In genomic region chr6:111625511-111626331, GRCh38 we compare ENCODE assay signal across 10 cellular contexts. TPM values are rescaled to one million over a fixed set of nuclear protein-coding genes. Genes with fewer than 3 reads are reported as not detected.
DNase-seq lines count a peak whose midpoint lies in the region; ATAC-seq and TF ChIP-seq lines count a peak whose summit lies in the region.
"Had no signal": no experiment of that assay in that cellular context is flagged by ENCODE, and none has a peak within 500 bp of the region (broad histone marks: within the 10 kb centered on the region; RNA-seq: fewer than 3 reads in every experiment).

No MANE protein-coding gene starts in this region.

- ATAC-seq in stimulated activated naive CD8-positive, alpha-beta T cell treated with anti-CD3 and anti-CD28 coated beads, Interleukin-15, Interleukin-2, amounts not matched to agents 100 U/mL and 50 U/mL, for 24 hours = peak; percentile 86
- ATAC-seq in stimulated activated naive CD8-positive, alpha-beta T cell treated with anti-CD3 and anti-CD28 coated beads, Interleukin-15, amount 100 ng/mL, for 72 hours = no peak
- peak; percentile 32 for ATAC-seq in mucosa of descending colon
- ATAC-seq in GM19035 (IDR thresholded peaks at IDR 0.05; ENCODE audit: unreplicated experiment) = no peak

- H3K4me3 ChIP-seq in mucosa of descending colon = no peak overlapping the region

- no peaks in the 10 kb centered on the region for H3K27me3 Mint-ChIP-seq in stimulated activated naive CD8-positive, alpha-beta T cell treated with anti-CD3 and anti-CD28 coated beads, Interleukin-15, amount 100 ng/mL, for 72 hours
- H3K27me3 Mint-ChIP-seq: activated naive CD8-positive, alpha-beta T cell; CD4-positive, alpha-beta memory T cell had no signal

- H3K4me3 Mint-ChIP-seq in stimulated activated naive CD8-positive, alpha-beta T cell treated with anti-CD3 and anti-CD28 coated beads, Interleukin-15, amount 100 ng/mL, for 72 hours = no peak overlapping the region
- H3K4me3 Mint-ChIP-seq: activated naive CD8-positive, alpha-beta T cell; CD4-positive, alpha-beta memory T cell had no signal

- TF ChIP-seq CTCF in mucosa of descending colon (IDR thresholded peaks at IDR 0.05) = no peak

- H3K9me3 ChIP-seq in mucosa of descending colon = no peaks in the 10 kb centered on the region

- H3K9me3 Mint-ChIP-seq in stimulated activated naive CD8-positive, alpha-beta T cell treated with anti-CD3 and anti-CD28 coated beads, Interleukin-15, amount 100 ng/mL, for 72 hours = peaks cover 5 to 15% of the 10 kb centered on the region in 2 donors

- no peaks in the 10 kb centered on the region for H3K36me3 ChIP-seq in mucosa of descending colon (ENCODE audit: low read depth)

- peaks cover 3% of the 10 kb centered on the region for H3K4me1 ChIP-seq in mucosa of descending colon (ENCODE audit: low read depth)

- H3K4me1 Mint-ChIP-seq in stimulated activated naive CD8-positive, alpha-beta T cell treated with anti-CD3 and anti-CD28 coated beads, Interleukin-15, amount 100 ng/mL, for 72 hours = peaks cover 12% of the 10 kb centered on the region
- H3K4me1 Mint-ChIP-seq: CD4-positive, alpha-beta memory T cell had no signal

- peak; percentile 21 for DNase-seq in stimulated activated naive CD8-positive, alpha-beta T cell treated with anti-CD3 and anti-CD28 coated beads, Interleukin-15, Interleukin-2, amounts not matched to agents 100 U/mL and 50 U/mL, for 24 hours
- DNase-seq in stimulated activated naive CD8-positive, alpha-beta T cell treated with anti-CD3 and anti-CD28 coated beads, Interleukin-15, amount 100 ng/mL, for 72 hours = no peak
- DNase-seq in dedifferentiated amniotic fluid mesenchymal stem cell (ENCODE audit: extremely low spot score) = peak; percentile 38
- DNase-seq in mucosa of descending colon = no peak
- DNase-seq in MV-4-11 (lab: John Stamatoyannopoulos, UW) = no peak
- DNase-seq in NCI-H146 (lab: John Stamatoyannopoulos, UW) = no peak
- DNase-seq in activated CD4-positive, alpha-beta T cell treated with anti-CD3 and anti-CD28 coated beads for 1 hour = no peak
- DNase-seq: CD4-positive, alpha-beta memory T cell had no signal

- intact Hi-C loops in mucosa of descending colon (cut with DNase I, micrococcal nuclease) = no loop called here

- no peak overlapping the region for H3K27ac Mint-ChIP-seq in stimulated activated naive CD8-positive, alpha-beta T cell treated with anti-CD3 and anti-CD28 coated beads, Interleukin-15, amount 100 ng/mL, for 72 hours
- H3K27ac Mint-ChIP-seq: activated naive CD8-positive, alpha-beta T cell had no signal

RNA-seq across cellular contexts. Expression of gene TRAF3IP2, which starts 20.0 kb away (rescaled TPM):
- 10 to 100 TPM; 33.6 to 69.5 (median 67.2) TPM for total RNA-seq in mucosa of descending colon

Comparison
In these comparisons a context has a peak if more than half of its experiments do, and no peak if none do; other contexts are left out.
1. ATAC-seq: peak in stimulated activated naive CD8-positive, alpha-beta T cell treated with anti-CD3 and anti-CD28 coated beads, Interleukin-15, Interleukin-2, amounts not matched to agents 100 U/mL and 50 U/mL, for 24 hours (single experiment) and mucosa of descending colon (single experiment); none in stimulated activated naive CD8-positive, alpha-beta T cell treated with anti-CD3 and anti-CD28 coated beads, Interleukin-15, amount 100 ng/mL, for 72 hours (single experiment) and GM19035 (single experiment).
2. DNase-seq: peak in stimulated activated naive CD8-positive, alpha-beta T cell treated with anti-CD3 and anti-CD28 coated beads, Interleukin-15, Interleukin-2, amounts not matched to agents 100 U/mL and 50 U/mL, for 24 hours (single experiment) and dedifferentiated amniotic fluid mesenchymal stem cell (single experiment); none in stimulated activated naive CD8-positive, alpha-beta T cell treated with anti-CD3 and anti-CD28 coated beads, Interleukin-15, amount 100 ng/mL, for 72 hours (0 of 2), mucosa of descending colon (0 of 3), MV-4-11 (single experiment), NCI-H146 (single experiment) and activated CD4-positive, alpha-beta T cell treated with anti-CD3 and anti-CD28 coated beads for 1 hour (single experiment).